In the genomic region with DNA sequence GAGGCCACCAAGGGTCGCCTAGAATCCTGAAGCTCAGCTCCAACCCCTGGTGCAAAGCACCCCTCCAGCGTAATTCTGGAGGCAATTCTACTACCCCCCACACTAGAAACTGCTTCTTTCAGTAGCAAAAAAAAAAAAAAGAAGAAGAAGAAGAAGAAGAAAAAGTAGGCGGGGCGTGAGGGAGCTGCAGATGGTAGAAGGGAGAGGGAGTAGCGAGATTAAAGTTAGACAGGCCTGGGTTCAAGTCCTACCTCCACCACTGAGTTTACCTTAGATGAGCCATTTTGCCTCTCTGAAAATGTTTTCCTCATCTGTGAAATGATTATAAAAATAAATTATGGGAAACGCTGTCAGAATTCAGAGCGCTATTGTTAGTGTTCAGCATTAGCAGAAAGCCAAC, we compare ENCODE assay signal across 1 cellular context.
TF ChIP-seq lines count a peak whose summit lies in the region.

No MANE protein-coding gene starts in this region.

TF ChIP-seq in GM23338, 12 proteins besides CTCF, POLR2A, EP300 and RAD21 (continued from another document):
- TF ChIP-seq, protein P1, sequence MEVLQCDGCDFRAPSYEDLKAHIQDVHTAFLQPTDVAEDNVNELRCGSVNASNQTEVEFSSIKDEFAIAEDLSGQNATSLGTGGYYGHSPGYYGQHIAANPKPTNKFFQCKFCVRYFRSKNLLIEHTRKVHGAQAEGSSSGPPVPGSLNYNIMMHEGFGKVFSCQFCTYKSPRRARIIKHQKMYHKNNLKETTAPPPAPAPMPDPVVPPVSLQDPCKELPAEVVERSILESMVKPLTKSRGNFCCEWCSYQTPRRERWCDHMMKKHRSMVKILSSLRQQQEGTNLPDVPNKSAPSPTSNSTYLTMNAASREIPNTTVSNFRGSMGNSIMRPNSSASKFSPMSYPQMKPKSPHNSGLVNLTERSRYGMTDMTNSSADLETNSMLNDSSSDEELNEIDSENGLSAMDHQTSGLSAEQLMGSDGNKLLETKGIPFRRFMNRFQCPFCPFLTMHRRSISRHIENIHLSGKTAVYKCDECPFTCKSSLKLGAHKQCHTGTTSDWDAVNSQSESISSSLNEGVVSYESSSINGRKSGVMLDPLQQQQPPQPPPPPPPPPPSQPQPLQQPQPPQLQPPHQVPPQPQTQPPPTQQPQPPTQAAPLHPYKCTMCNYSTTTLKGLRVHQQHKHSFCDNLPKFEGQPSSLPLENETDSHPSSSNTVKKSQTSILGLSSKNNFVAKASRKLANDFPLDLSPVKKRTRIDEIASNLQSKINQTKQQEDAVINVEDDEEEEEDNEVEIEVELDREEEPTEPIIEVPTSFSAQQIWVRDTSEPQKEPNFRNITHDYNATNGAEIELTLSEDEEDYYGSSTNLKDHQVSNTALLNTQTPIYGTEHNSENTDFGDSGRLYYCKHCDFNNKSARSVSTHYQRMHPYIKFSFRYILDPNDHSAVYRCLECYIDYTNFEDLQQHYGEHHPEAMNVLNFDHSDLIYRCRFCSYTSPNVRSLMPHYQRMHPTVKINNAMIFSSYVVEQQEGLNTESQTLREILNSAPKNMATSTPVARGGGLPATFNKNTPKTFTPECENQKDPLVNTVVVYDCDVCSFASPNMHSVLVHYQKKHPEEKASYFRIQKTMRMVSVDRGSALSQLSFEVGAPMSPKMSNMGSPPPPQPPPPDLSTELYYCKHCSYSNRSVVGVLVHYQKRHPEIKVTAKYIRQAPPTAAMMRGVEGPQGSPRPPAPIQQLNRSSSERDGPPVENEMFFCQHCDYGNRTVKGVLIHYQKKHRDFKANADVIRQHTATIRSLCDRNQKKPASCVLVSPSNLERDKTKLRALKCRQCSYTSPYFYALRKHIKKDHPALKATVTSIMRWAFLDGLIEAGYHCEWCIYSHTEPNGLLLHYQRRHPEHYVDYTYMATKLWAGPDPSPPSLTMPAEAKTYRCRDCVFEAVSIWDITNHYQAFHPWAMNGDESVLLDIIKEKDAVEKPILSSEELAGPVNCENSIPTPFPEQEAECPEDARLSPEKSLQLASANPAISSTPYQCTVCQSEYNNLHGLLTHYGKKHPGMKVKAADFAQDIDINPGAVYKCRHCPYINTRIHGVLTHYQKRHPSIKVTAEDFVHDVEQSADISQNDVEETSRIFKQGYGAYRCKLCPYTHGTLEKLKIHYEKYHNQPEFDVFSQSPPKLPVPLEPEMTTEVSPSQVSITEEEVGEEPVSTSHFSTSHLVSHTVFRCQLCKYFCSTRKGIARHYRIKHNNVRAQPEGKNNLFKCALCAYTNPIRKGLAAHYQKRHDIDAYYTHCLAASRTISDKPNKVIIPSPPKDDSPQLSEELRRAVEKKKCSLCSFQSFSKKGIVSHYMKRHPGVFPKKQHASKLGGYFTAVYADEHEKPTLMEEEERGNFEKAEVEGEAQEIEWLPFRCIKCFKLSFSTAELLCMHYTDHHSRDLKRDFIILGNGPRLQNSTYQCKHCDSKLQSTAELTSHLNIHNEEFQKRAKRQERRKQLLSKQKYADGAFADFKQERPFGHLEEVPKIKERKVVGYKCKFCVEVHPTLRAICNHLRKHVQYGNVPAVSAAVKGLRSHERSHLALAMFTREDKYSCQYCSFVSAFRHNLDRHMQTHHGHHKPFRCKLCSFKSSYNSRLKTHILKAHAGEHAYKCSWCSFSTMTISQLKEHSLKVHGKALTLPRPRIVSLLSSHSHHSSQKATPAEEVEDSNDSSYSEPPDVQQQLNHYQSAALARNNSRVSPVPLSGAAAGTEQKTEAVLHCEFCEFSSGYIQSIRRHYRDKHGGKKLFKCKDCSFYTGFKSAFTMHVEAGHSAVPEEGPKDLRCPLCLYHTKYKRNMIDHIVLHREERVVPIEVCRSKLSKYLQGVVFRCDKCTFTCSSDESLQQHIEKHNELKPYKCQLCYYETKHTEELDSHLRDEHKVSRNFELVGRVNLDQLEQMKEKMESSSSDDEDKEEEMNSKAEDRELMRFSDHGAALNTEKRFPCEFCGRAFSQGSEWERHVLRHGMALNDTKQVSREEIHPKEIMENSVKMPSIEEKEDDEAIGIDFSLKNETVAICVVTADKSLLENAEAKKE (CRISPR knock-in tag; IDR thresholded peaks at IDR 0.05): no peak
- TF ChIP-seq NANOG (IDR thresholded peaks at IDR 0.05; ENCODE audit: borderline replicate concordance) (no peak), JUNB (IDR thresholded peaks at IDR 0.05; ENCODE audit: unreplicated experiment) (no peak)
